9 cellular contexts compared by ENCODE assay signal in the genomic region with DNA sequence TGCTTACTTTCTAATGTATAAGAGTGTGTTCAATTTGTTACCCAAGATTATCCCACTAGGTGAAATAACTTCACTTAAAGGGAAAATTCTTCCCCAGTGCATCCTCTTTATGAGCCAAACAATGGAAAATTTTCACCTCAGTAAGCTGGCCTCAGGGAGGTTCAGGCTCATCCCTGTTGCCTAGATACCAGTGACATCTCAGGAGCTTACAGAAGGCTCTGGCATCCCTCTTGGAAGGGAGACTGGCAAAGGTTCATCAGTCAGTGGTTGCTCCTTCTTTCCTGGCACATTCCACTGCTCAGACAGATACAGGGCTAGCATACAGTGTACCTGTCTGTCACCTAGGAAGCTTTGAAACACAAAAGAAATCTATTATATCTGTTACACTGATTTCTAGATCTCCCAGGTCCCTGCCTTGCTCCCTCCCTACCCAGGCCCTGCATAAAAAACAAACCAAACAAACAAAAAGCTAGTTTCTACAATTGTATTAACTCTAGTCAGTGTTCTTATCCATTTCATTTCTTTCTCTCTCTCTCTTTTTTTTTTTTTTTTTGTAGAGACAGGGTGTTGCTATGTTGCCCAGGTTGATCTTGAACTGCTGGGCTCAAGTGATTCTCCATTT. TPM values are rescaled to one million over a fixed set of nuclear protein-coding genes. Genes with fewer than 3 reads are reported as not detected.
A peak's percentile ranks its signal among the peaks of the same experiment; 100 is the strongest.
DNase-seq lines count a peak whose midpoint lies in the region; FAIRE-seq and TF ChIP-seq lines count a peak whose summit lies in the region.
"Had no signal": no experiment of that assay in that cellular context is flagged by ENCODE, and none has a peak within 500 bp of the region (broad histone marks: within the 10 kb centered on the region; RNA-seq: fewer than 3 reads in every experiment).

No MANE protein-coding gene starts in this region.

- H3K27ac ChIP-seq in HUES64 (ENCODE audit: low read depth, low read length) (no peak overlapping the region), brain microvascular endothelial cell (no peak overlapping the region), mesenchymal stem cell (ENCODE audit: low read length, poor library complexity, severe bottlenecking) (no peak overlapping the region)

- peak overlapping the region; percentile 97 for H3K4me3 ChIP-seq in HUES64 (ENCODE audit: low read length)
- peak overlapping the region; percentile 98 for H3K4me3 ChIP-seq in brain microvascular endothelial cell (ENCODE audit: low read depth, low read length)
- peak overlapping the region in 1 of 2 experiments; percentile 96 for H3K4me3 ChIP-seq in mesenchymal stem cell (ENCODE audit: insufficient read depth in 1 of 2, low read depth in 1 of 2, low read length in 2 of 2)
- H3K4me3 ChIP-seq: lung had no signal

- no peak overlapping the region for H3K4ac ChIP-seq in mesenchymal stem cell (ENCODE audit: low read depth in 1 of 2, low read length in 2 of 2)

- H2AFZ ChIP-seq in mesenchymal stem cell (ENCODE audit: low read depth, low read length) = no peak overlapping the region

- H3K9me3 ChIP-seq in HUES64 (ENCODE audit: insufficient read depth, low read depth, low read length) (no peaks in the 10 kb centered on the region), mesenchymal stem cell (ENCODE audit: control insufficient read depth, low read length) (no peaks in the 10 kb centered on the region)

- no peaks in the 10 kb centered on the region for H3K79me1 ChIP-seq in mesenchymal stem cell (replicated peaks; ENCODE audit: low read length, poor library complexity, severe bottlenecking)

- H2AK5ac ChIP-seq in mesenchymal stem cell (ENCODE audit: low read length, severe bottlenecking) = no peak overlapping the region

- peak; percentile 48 for DNase-seq in AG20443 (ENCODE audit: low spot score)
- DNase-seq in brain microvascular endothelial cell = peak; percentile 24
- DNase-seq in mesenchymal stem cell = peak; percentile 86
- no peak for DNase-seq in stimulated activated naive CD4-positive, alpha-beta T cell (lab: John Stamatoyannopoulos, UW)
- DNase-seq in COLO829 (ENCODE audit: low spot score) = no peak
- no peak for DNase-seq in HTR-8/SVneo (ENCODE audit: insufficient read length, low spot score)
- no peak for DNase-seq in SIG-M5 treated with dmso at 0.1 percent for 504 hours (lab: John Stamatoyannopoulos, UW; ENCODE audit: unreplicated experiment)

- TF ChIP-seq CTCF in brain microvascular endothelial cell (IDR thresholded peaks at IDR 0.05; ENCODE audit: low read depth, low read length, missing control alignments) = no peak

- no peak overlapping the region for H2BK12ac ChIP-seq in mesenchymal stem cell (ENCODE audit: low read length in 2 of 2)

- H2BK15ac ChIP-seq in mesenchymal stem cell (ENCODE audit: low read depth, poor library complexity, severe bottlenecking) = no peak overlapping the region

- H3K14ac ChIP-seq in mesenchymal stem cell (ENCODE audit: low read length in 2 of 2) = no peak overlapping the region

- no peak overlapping the region for H2BK120ac ChIP-seq in mesenchymal stem cell (ENCODE audit: low read depth, low read length)

- no peak overlapping the region for H3K18ac ChIP-seq in mesenchymal stem cell (ENCODE audit: low read depth in 1 of 2, low read length in 2 of 2)

- no peak overlapping the region for H3K23ac ChIP-seq in mesenchymal stem cell (ENCODE audit: low read length in 2 of 2)

- no peak overlapping the region for H2BK5ac ChIP-seq in mesenchymal stem cell (ENCODE audit: low read depth, low read length, poor library complexity, severe bottlenecking)

- in situ Hi-C loops in brain microvascular endothelial cell (cut with HindIII; ENCODE audit: low pct_ligation_motif_present, low sequenced_read_pairs) = no loop called here

- peaks cover 44% of the 10 kb centered on the region for H3K36me3 ChIP-seq in HUES64 (ENCODE audit: insufficient read depth, low read length)
- H3K36me3 ChIP-seq in brain microvascular endothelial cell (replicated peaks) = peaks cover 34% of the 10 kb centered on the region
- H3K36me3 ChIP-seq in mesenchymal stem cell (ENCODE audit: control insufficient read depth in 1 of 2, insufficient read depth in 2 of 2, low read depth in 1 of 2, low read length in 2 of 2) = peaks cover 34% of the 10 kb centered on the region in 2 experiments

- no peak overlapping the region for H4K8ac ChIP-seq in mesenchymal stem cell (ENCODE audit: low read length)

- no peak overlapping the region for H4K91ac ChIP-seq in mesenchymal stem cell (ENCODE audit: low read length)

- peaks cover 14% of the 10 kb centered on the region; the same call in 1 of the 2 replicates for H3K4me1 ChIP-seq in HUES64 (ENCODE audit: insufficient read depth, low read length)
- H3K4me1 ChIP-seq in mesenchymal stem cell (ENCODE audit: control insufficient read depth, insufficient read depth, low read depth, low read length) = peaks cover 15% of the 10 kb centered on the region

- peak overlapping the region; percentile 100; the same call in 1 of the 2 replicates for H3K9ac ChIP-seq in HUES64 (ENCODE audit: low read depth, low read length)
- peak overlapping the region; percentile 100 for H3K9ac ChIP-seq in mesenchymal stem cell (ENCODE audit: low read length)

- H3K27me3 ChIP-seq in HUES64 (ENCODE audit: insufficient read depth, low read length) = no peaks in the 10 kb centered on the region
- H3K27me3 ChIP-seq in brain microvascular endothelial cell (replicated peaks) = no peaks in the 10 kb centered on the region
- no peaks in the 10 kb centered on the region for H3K27me3 ChIP-seq in mesenchymal stem cell (ENCODE audit: control insufficient read depth in 1 of 2, insufficient read depth in 1 of 2, low read length in 2 of 2)

- FAIRE-seq in HTR-8/SVneo (lab: Jason Lieb, UNC) = no peak

- H3K4me2 ChIP-seq in mesenchymal stem cell (ENCODE audit: low read length, poor library complexity, severe bottlenecking) = peak overlapping the region; percentile 69

RNA-seq across cellular contexts. Expression of a gene that starts 1.7 kb away (rescaled TPM):
- polyA plus RNA-seq in HUES64 (2013, experiment 1 of 2) = 87.0 TPM
- 106 TPM for polyA plus RNA-seq in HUES64 (2013, experiment 2 of 2)
- polyA plus RNA-seq in mesenchymal stem cell (2013, experiment 1 of 2) = 75.8 TPM
- polyA plus RNA-seq in mesenchymal stem cell (2013, experiment 2 of 2) = 75.0 TPM

RNA-seq across cellular contexts. Expression of a gene that starts 29.6 kb away (rescaled TPM):
- polyA plus RNA-seq in HUES64 (2013, experiment 1 of 2) = 26.5 TPM
- polyA plus RNA-seq in HUES64 (2013, experiment 2 of 2) = 25.8 TPM
- polyA plus RNA-seq in mesenchymal stem cell (2013, experiment 1 of 2) = 12.3 TPM
- polyA plus RNA-seq in mesenchymal stem cell (2013, experiment 2 of 2) = 11.3 TPM

RNA-seq across cellular contexts. Expression of a gene that starts 52.6 kb away (rescaled TPM):
- 10.1 TPM for polyA plus RNA-seq in HUES64 (2013, experiment 1 of 2)
- polyA plus RNA-seq in HUES64 (2013, experiment 2 of 2) = 12.7 TPM
- polyA plus RNA-seq in mesenchymal stem cell (2013, experiment 1 of 2) = 2.1 TPM
- polyA plus RNA-seq in mesenchymal stem cell (2013, experiment 2 of 2) = 2.0 TPM

Comparison
In these comparisons a context has a peak if more than half of its experiments do, and no peak if none do; other contexts are left out.
1. DNase-seq: peak in AG20443 (single experiment), brain microvascular endothelial cell (single experiment) and mesenchymal stem cell (single experiment); none in stimulated activated naive CD4-positive, alpha-beta T cell (0 of 6), COLO829 (single experiment), HTR-8/SVneo (single experiment) and SIG-M5 treated with dmso at 0.1 percent for 504 hours (single experiment).